ENCODE assay signal across 22 cellular contexts in genomic region chr6:92369309-92369708, GRCh38.
"Had no signal": no experiment of that assay in that cellular context is flagged by ENCODE, and none has a peak within 500 bp of the region (broad histone marks: within the 10 kb centered on the region; RNA-seq: fewer than 3 reads in every experiment).

No MANE protein-coding gene starts in this region.

- DNase-seq: activated CD4-positive, alpha-beta T cell treated with anti-CD3 and anti-CD28 coated beads, Interleukin-2, amount 10 ng/mL, durations not matched to agents 7 days and 5 days; activated CD4-positive, alpha-beta T cell treated with anti-CD3 and anti-CD28 coated beads, Interleukin-2, amount 50 U/mL, for 48 hours; activated CD8-positive, alpha-beta T cell treated with anti-CD3 and anti-CD28 coated beads, Interleukin-2, amount 10 ng/mL, durations not matched to agents 7 days and 5 days; activated gamma-delta T cell; activated naive CD4-positive, alpha-beta T cell treated with Interleukin-2 at 50 U/mL for 16 hours; activated naive CD8-positive, alpha-beta T cell treated with anti-CD3 and anti-CD28 coated beads, Interleukin-2, amount 10 ng/mL, durations not matched to agents 7 days and 5 days; activated T-cell treated with anti-CD3 and anti-CD28 coated beads, Interleukin-2, amount 50 U/mL, for 24 hours; amygdala; body of pancreas; cortex of kidney; Kasumi-1; KG1; MG63; MV-4-11; NCI-H1092; NCI-H187 treated with DMSO at 0.1 percent for 48 hours; NCI-H2171; NCI-H510A; NCI-H526; SHP77; SJCRH30 had no signal

- ATAC-seq: activated CD8-positive, alpha-beta T cell treated with anti-CD3 and anti-CD28 coated beads, Interleukin-2, amount 10 ng/mL, durations not matched to agents 7 days and 5 days; body of pancreas; Panc1 had no signal
